29 cellular contexts compared by ENCODE assay signal in genomic region chr13:97272526-97272925, GRCh38. TPM values are rescaled to one million over a fixed set of nuclear protein-coding genes. Genes with fewer than 3 reads are reported as not detected.
DNase-seq lines count a peak whose midpoint lies in the region; ATAC-seq and TF ChIP-seq lines count a peak whose summit lies in the region.
"Had no signal": no experiment of that assay in that cellular context is flagged by ENCODE, and none has a peak within 500 bp of the region (broad histone marks: within the 10 kb centered on the region; RNA-seq: fewer than 3 reads in every experiment).

No MANE protein-coding gene starts in this region.

- H3K4me3 ChIP-seq in Panc1 (ENCODE audit: low read depth in 2 of 2, low read length in 2 of 2) = no peak overlapping the region
- no peak overlapping the region for H3K4me3 ChIP-seq in endodermal cell (ENCODE audit: low read length)
- H3K4me3 ChIP-seq in muscle layer of duodenum (ENCODE audit: low read depth in 1 of 2, low read length in 2 of 2) = no peak overlapping the region
- H3K4me3 ChIP-seq in vagina = no peak overlapping the region
- H3K4me3 ChIP-seq: GM12878, lower lobe of right lung, stomach, tibial nerve had no signal

- DNase-seq in Panc1 (ENCODE audit: low read depth, low spot score) = no peak
- no peak for DNase-seq in endodermal cell
- no peak for DNase-seq in vagina (ENCODE audit: extremely low spot score in 2 of 2)
- no peak for DNase-seq in NCI-H748 treated with DMSO at 0.1 percent for 48 hours (lab: John Stamatoyannopoulos, UW)
- DNase-seq in activated T-helper 1 cell treated with anti-CD3 and anti-CD28 coated beads, Interleukin-12 subunit alpha, Interleukin-12 subunit beta, Interleukin-2, Interleukin-4 antibody, amounts not matched to agents 30 ng/mL and 10 ng/mL and 1 ng/mL, durations not matched to agents 14 hours and 24 hours and 36 hours (ENCODE audit: low spot score) = no peak
- DNase-seq: activated CD4-positive, alpha-beta T cell treated with anti-CD3 and anti-CD28 coated beads, Interleukin-2, amount 50 U/mL, for 1 hour; activated CD4-positive, CD25-positive, alpha-beta regulatory T cell; activated gamma-delta T cell treated with Interleukin-2 at 50 U/mL for 16 hours; activated T-cell treated with anti-CD3 and anti-CD28 coated beads, Interleukin-2, amount 50 U/mL, for 4 hours; COR-L47; H9; hippocampal formation; lower lobe of right lung; NCI-H1694 treated with DMSO at 0.1 percent for 48 hours; NCI-H510A; nephron progenitor cell; right cardiac atrium; stimulated activated CD4-positive, alpha-beta T cell treated with anti-CD3 and anti-CD28 coated beads, Interleukin-12 subunit alpha, Interleukin-12 subunit beta, amount 100 ng/mL, for 4 hours; stimulated activated CD4-positive, alpha-beta T cell treated with anti-CD3 and anti-CD28 coated beads, Interleukin-2, amount 100 ng/mL, for 48 hours; stomach; T-helper 17 cell had no signal

- peaks cover 95% of the 10 kb centered on the region for H3K4me1 ChIP-seq in Panc1 (ENCODE audit: control insufficient read depth, insufficient read depth, low read length)
- H3K4me1 ChIP-seq in endodermal cell (ENCODE audit: control insufficient read depth, insufficient read depth, low read length) = peaks cover 6% of the 10 kb centered on the region
- H3K4me1 ChIP-seq in muscle layer of duodenum (ENCODE audit: control insufficient read depth in 1 of 2, insufficient read depth in 2 of 2, low read length in 2 of 2) = peaks cover 18 to 45% of the 10 kb centered on the region in 2 donors
- H3K4me1 ChIP-seq in vagina = peaks cover 92% of the 10 kb centered on the region
- H3K4me1 ChIP-seq: parathyroid adenoma had no signal

- no peaks in the 10 kb centered on the region for H3K9me3 Mint-ChIP-seq in endodermal cell
- H3K9me3 Mint-ChIP-seq in activated T-helper 1 cell treated with anti-CD3 and anti-CD28 coated beads, Interleukin-12 subunit alpha, Interleukin-12 subunit beta, Interleukin-2, Interleukin-4 antibody, amounts not matched to agents 30 ng/mL and 10 ng/mL and 1 ng/mL, durations not matched to agents 14 hours and 24 hours and 36 hours = no peaks in the 10 kb centered on the region
- H3K9me3 Mint-ChIP-seq: dendritic cell treated with granulocyte-macrophage colony-stimulating factor and Interleukin-4, amounts not matched to agents 40 ng/mL and 50 ng/mL, for 4 days; H9; nephron progenitor cell had no signal

- POLR2A ChIA-PET in Panc1 (lab: Charles Lee) = no interaction called here

- H3K9me3 ChIP-seq in Panc1 (ENCODE audit: control insufficient read depth, insufficient read depth, low read depth, low read length) (no peaks in the 10 kb centered on the region), endodermal cell (ENCODE audit: control insufficient read depth, low read length) (no peaks in the 10 kb centered on the region), muscle layer of duodenum (ENCODE audit: control insufficient read depth in 1 of 2, low read length in 2 of 2) (no peaks in the 10 kb centered on the region), vagina (no peaks in the 10 kb centered on the region)
- H3K9me3 ChIP-seq: lower lobe of right lung, stomach, tibial nerve had no signal

- intact Hi-C loops in Panc1 (cut with micrococcal nuclease; ENCODE audit: unreplicated experiment) = no loop called here
- intact Hi-C loops in vagina (cut with DNase I) = no loop called here
- intact Hi-C loops in activated T-helper 1 cell treated with anti-CD3 and anti-CD28 coated beads, Interleukin-12 subunit alpha, Interleukin-12 subunit beta, Interleukin-2, Interleukin-4 antibody, amounts not matched to agents 30 ng/mL and 10 ng/mL and 1 ng/mL, durations not matched to agents 14 hours and 24 hours and 36 hours (cut with micrococcal nuclease) = loop anchor here (2.0 kb wide), 1 partner anchor 14 kb away; no protein-coding TSS in a partner anchor

- H3K9ac ChIP-seq in endodermal cell (ENCODE audit: extremely low read depth, low read length, poor library complexity, severe bottlenecking) = no peak overlapping the region
- H3K9ac ChIP-seq: parathyroid adenoma had no signal

- TF ChIP-seq POLR2A in vagina (IDR thresholded peaks at IDR 0.05) = no peak

- H3K27ac ChIP-seq in Panc1 (ENCODE audit: low read length) = peak overlapping the region; percentile 99
- no peak overlapping the region for H3K27ac ChIP-seq in endodermal cell (ENCODE audit: low read depth, low read length)
- H3K27ac ChIP-seq in muscle layer of duodenum (ENCODE audit: low read length) = peak overlapping the region; percentile 1
- H3K27ac ChIP-seq in vagina = peak overlapping the region; percentile 69
- H3K27ac ChIP-seq: C4-2B, lower lobe of right lung, parathyroid adenoma, tibial nerve had no signal

- H3K36me3 ChIP-seq in Panc1 (ENCODE audit: control insufficient read depth, insufficient read depth, low read length) = peaks cover 13% of the 10 kb centered on the region; the same call in 1 of the 2 replicates
- no peaks in the 10 kb centered on the region for H3K36me3 ChIP-seq in endodermal cell (ENCODE audit: control insufficient read depth, insufficient read depth, low read length)
- H3K36me3 ChIP-seq in muscle layer of duodenum (ENCODE audit: control insufficient read depth in 1 of 2, insufficient read depth in 2 of 2, low read length in 2 of 2) = peaks cover 0 to 16% of the 10 kb centered on the region in 2 donors
- H3K36me3 ChIP-seq in vagina = peaks cover 0 to 11% of the 10 kb centered on the region in 2 donors

- CTCF ChIA-PET in Panc1 (lab: Charles Lee) = interaction anchor here (0.6 kb wide), 1 partner anchor 1954 kb away, joined by 7 read pairs; no protein-coding TSS in a partner anchor

- in situ Hi-C loops in Panc1 (cut with HindIII; ENCODE audit: low pct_unique_long_range_greater_than_20kb, low sequenced_read_pairs) = no loop called here

- H3K4me3 Mint-ChIP-seq in endodermal cell = no peak overlapping the region
- no peak overlapping the region for H3K4me3 Mint-ChIP-seq in activated T-helper 1 cell treated with anti-CD3 and anti-CD28 coated beads, Interleukin-12 subunit alpha, Interleukin-12 subunit beta, Interleukin-2, Interleukin-4 antibody, amounts not matched to agents 30 ng/mL and 10 ng/mL and 1 ng/mL, durations not matched to agents 14 hours and 24 hours and 36 hours
- H3K4me3 Mint-ChIP-seq: activated T-cell treated with anti-CD3 and anti-CD28 coated beads, Interleukin-2, amount 50 U/mL, for 4 hours; dendritic cell treated with granulocyte-macrophage colony-stimulating factor and Interleukin-4, amounts not matched to agents 40 ng/mL and 50 ng/mL, for 4 days; H9; nephron progenitor cell; T-helper 17 cell had no signal

- BruUV-seq in Panc1 (replicated peaks; lab: Mats Ljungman, UMichigan) = no TSS peak

- ATAC-seq in Panc1 (no peak), HG02970 (IDR thresholded peaks at IDR 0.05; ENCODE audit: low FRiP score, unreplicated experiment) (no peak)
- ATAC-seq: activated T-cell treated with anti-CD3 and anti-CD28 coated beads, Interleukin-2, amount 50 U/mL, for 4 hours; GM12878; lower lobe of right lung; right cardiac atrium; T-helper 17 cell had no signal

- no peaks in the 10 kb centered on the region for H3K27me3 Mint-ChIP-seq in endodermal cell (ENCODE audit: insufficient read depth)
- no peaks in the 10 kb centered on the region for H3K27me3 Mint-ChIP-seq in activated T-helper 1 cell treated with anti-CD3 and anti-CD28 coated beads, Interleukin-12 subunit alpha, Interleukin-12 subunit beta, Interleukin-2, Interleukin-4 antibody, amounts not matched to agents 30 ng/mL and 10 ng/mL and 1 ng/mL, durations not matched to agents 14 hours and 24 hours and 36 hours (ENCODE audit: insufficient read depth)
- H3K27me3 Mint-ChIP-seq: dendritic cell treated with granulocyte-macrophage colony-stimulating factor and Interleukin-4, amounts not matched to agents 40 ng/mL and 50 ng/mL, for 4 days; IgD-negative memory B cell; T-helper 17 cell had no signal

- no CpG with 5 or more reads among the region's 1 CpG for WGBS in endodermal cell (ENCODE audit: insufficient coverage in 1 of 2, insufficient read length in 1 of 2), 2 experiments

- peak overlapping the region; percentile 52 for H3K27ac Mint-ChIP-seq in endodermal cell
- H3K27ac Mint-ChIP-seq in activated T-helper 1 cell treated with anti-CD3 and anti-CD28 coated beads, Interleukin-12 subunit alpha, Interleukin-12 subunit beta, Interleukin-2, Interleukin-4 antibody, amounts not matched to agents 30 ng/mL and 10 ng/mL and 1 ng/mL, durations not matched to agents 14 hours and 24 hours and 36 hours = no peak overlapping the region
- H3K27ac Mint-ChIP-seq: dendritic cell treated with granulocyte-macrophage colony-stimulating factor and Interleukin-4, amounts not matched to agents 40 ng/mL and 50 ng/mL, for 4 days; H9; IgD-negative memory B cell; nephron progenitor cell; T-helper 17 cell had no signal

- TF ChIP-seq CTCF in Panc1 (IDR thresholded peaks at IDR 0.05) (no peak), endodermal cell (conservative IDR thresholded peaks at IDR 0.05) (no peak), vagina (IDR thresholded peaks at IDR 0.05) (no peak)

- H3K27me3 ChIP-seq in Panc1 (ENCODE audit: control insufficient read depth, insufficient read depth, low read length) (no peaks in the 10 kb centered on the region), endodermal cell (ENCODE audit: control insufficient read depth, insufficient read depth, low read length, poor library complexity, severe bottlenecking) (no peaks in the 10 kb centered on the region), muscle layer of duodenum (ENCODE audit: low read depth, low read length) (no peaks in the 10 kb centered on the region), vagina (no peaks in the 10 kb centered on the region)
- H3K27me3 ChIP-seq: stomach, tibial nerve had no signal

- H3K36me3 Mint-ChIP-seq in endodermal cell (ENCODE audit: low read depth) = no peaks in the 10 kb centered on the region
- H3K36me3 Mint-ChIP-seq in activated T-helper 1 cell treated with anti-CD3 and anti-CD28 coated beads, Interleukin-12 subunit alpha, Interleukin-12 subunit beta, Interleukin-2, Interleukin-4 antibody, amounts not matched to agents 30 ng/mL and 10 ng/mL and 1 ng/mL, durations not matched to agents 14 hours and 24 hours and 36 hours (ENCODE audit: low read depth) = peaks cover 17% of the 10 kb centered on the region

- peaks cover 22% of the 10 kb centered on the region for H3K4me1 Mint-ChIP-seq in endodermal cell
- peaks cover 6% of the 10 kb centered on the region for H3K4me1 Mint-ChIP-seq in activated T-helper 1 cell treated with anti-CD3 and anti-CD28 coated beads, Interleukin-12 subunit alpha, Interleukin-12 subunit beta, Interleukin-2, Interleukin-4 antibody, amounts not matched to agents 30 ng/mL and 10 ng/mL and 1 ng/mL, durations not matched to agents 14 hours and 24 hours and 36 hours (ENCODE audit: low read depth)

RNA-seq across cellular contexts. Expression of gene MBNL2, which starts 50.4 kb away (rescaled TPM):
- 103 TPM for total RNA-seq in Panc1 (2021; ENCODE audit: unreplicated experiment)
- polyA plus RNA-seq in Panc1 (2012; ENCODE audit: insufficient read length) = 42.3 TPM
- total RNA-seq in endodermal cell = 1 to 10 TPM; 1.7 to 3.3 TPM
- 22.0 TPM for polyA plus RNA-seq in endodermal cell (2013, experiment 1 of 2)
- polyA plus RNA-seq in endodermal cell (2013, experiment 2 of 2) = 22.7 TPM
- 63.1 TPM for total RNA-seq in vagina
- total RNA-seq in activated T-helper 1 cell treated with anti-CD3 and anti-CD28 coated beads, Interleukin-12 subunit alpha, Interleukin-12 subunit beta, Interleukin-2, Interleukin-4 antibody, amounts not matched to agents 30 ng/mL and 10 ng/mL and 1 ng/mL, durations not matched to agents 14 hours and 24 hours and 36 hours = 20.7 and 24.2 TPM in 2 replicates
